8 cellular contexts compared by ENCODE assay signal in the genomic region with DNA sequence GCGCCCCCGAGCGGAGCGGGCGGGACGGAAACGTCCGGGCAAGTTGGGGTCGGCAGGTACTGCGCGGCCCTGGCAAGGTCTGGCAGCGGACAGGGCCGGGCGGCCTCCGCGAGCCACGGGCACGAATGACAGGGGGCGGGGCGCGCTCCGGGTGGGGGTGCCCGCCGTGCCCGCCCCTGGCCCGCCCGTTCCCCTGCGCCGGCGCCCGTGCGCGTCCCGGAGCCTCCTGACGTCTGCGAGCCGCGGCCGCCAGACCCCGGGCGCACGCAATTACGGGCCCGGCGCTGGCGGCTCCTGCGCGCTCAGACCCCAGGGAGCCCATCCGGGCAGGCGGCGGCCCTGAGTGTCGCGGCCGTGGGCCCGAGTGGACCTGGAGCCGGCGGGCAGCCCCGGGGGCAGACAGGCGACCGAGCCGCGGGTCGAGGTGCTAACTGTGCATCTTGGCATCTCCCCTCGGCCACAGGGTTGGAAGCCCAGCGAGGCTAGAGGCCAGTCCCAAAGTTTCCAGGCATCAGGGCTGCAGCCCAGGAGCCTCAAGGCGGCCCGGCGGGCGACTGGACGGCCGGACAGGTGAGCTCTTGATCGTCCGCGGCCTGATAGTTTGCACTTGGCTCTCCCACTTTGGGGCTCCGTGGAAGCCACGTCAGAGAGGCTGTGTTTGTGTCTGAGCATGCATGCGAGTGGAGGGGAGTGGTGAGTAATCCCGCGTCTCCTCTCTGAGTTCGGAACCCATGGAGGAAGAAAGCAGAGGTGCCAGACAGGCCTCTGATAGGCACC. TPM values are rescaled to one million over a fixed set of nuclear protein-coding genes. Genes with fewer than 3 reads are reported as not detected.
A peak's percentile ranks its signal among the peaks of the same experiment; 100 is the strongest.
DNase-seq lines count a peak whose midpoint lies in the region; ATAC-seq and TF ChIP-seq lines count a peak whose summit lies in the region.

No MANE protein-coding gene starts in this region.

- H3K4me3 Mint-ChIP-seq in IgD-negative memory B cell, result peak overlapping the region; percentile 81 to 92 (median 82)

- H3K79me2 ChIP-seq in parathyroid adenoma, result peaks cover 2% of the 10 kb centered on the region

- peaks cover under 1% of the 10 kb centered on the region for H3K36me3 Mint-ChIP-seq in IgD-negative memory B cell

- H3K4me2 ChIP-seq in parathyroid adenoma (ENCODE audit: low read length), result peak overlapping the region; percentile 89

- H3K9me3 ChIP-seq in parathyroid adenoma (ENCODE audit: control insufficient read depth, low read length), result no peaks in the 10 kb centered on the region

- H3K9ac ChIP-seq in parathyroid adenoma, result no peak overlapping the region

- no peak for TF ChIP-seq CTCF in parathyroid adenoma (IDR thresholded peaks at IDR 0.05)

- peak overlapping the region; percentile 100 for H3K4me3 ChIP-seq in parathyroid adenoma (ENCODE audit: low read depth, low read length)

- DNase-seq in ELR (ENCODE audit: low read depth) (peak; percentile 45), glomerular visceral epithelial cell (ENCODE audit: extremely low spot score) (peak; percentile 39), NCI-H2029 treated with DMSO at 0.1 percent for 48 hours (lab: John Stamatoyannopoulos, UW) (no peak)
- DNase-seq in activated naive CD4-positive, alpha-beta T cell treated with Interleukin-2 at 50 U/mL for 16 hours, result peak; percentile 40
- DNase-seq in effector CD4-positive, alpha-beta T cell, result no peak

- peak overlapping the region; percentile 58 for H2AFZ ChIP-seq in parathyroid adenoma

- H3K27ac Mint-ChIP-seq in IgD-negative memory B cell, result peak overlapping the region in 1 of 3 donors; percentile 94

- no peaks in the 10 kb centered on the region for H3K4me1 ChIP-seq in parathyroid adenoma

- H3K9me3 Mint-ChIP-seq in IgD-negative memory B cell, result no peaks in the 10 kb centered on the region

- no peaks in the 10 kb centered on the region for H3K36me3 ChIP-seq in parathyroid adenoma (ENCODE audit: control insufficient read depth, insufficient read depth, low read length)

- ATAC-seq in GM21447 (IDR thresholded peaks at IDR 0.05; ENCODE audit: unreplicated experiment), result peak; percentile 21

- H3K4me1 Mint-ChIP-seq in IgD-negative memory B cell, result peaks cover 7 to 16% (median 15%) of the 10 kb centered on the region in 3 donors

- no peaks in the 10 kb centered on the region for H3K27me3 Mint-ChIP-seq in IgD-negative memory B cell

- H3K27ac ChIP-seq in parathyroid adenoma, result peak overlapping the region; percentile 99

- no peaks in the 10 kb centered on the region for H3K27me3 ChIP-seq in parathyroid adenoma (ENCODE audit: control insufficient read depth, insufficient read depth, low read length)

RNA-seq across cellular contexts. Expression of a gene that starts 0.9 kb away (rescaled TPM):
- polyA plus RNA-seq in IgD-negative memory B cell, result 22.4 TPM

RNA-seq across cellular contexts. Expression of a gene that starts 15.7 kb away (rescaled TPM):
- polyA plus RNA-seq in IgD-negative memory B cell, result 0.93 TPM

RNA-seq across cellular contexts. Expression of a gene that starts 16.3 kb away (rescaled TPM):
- not detected for polyA plus RNA-seq in IgD-negative memory B cell

RNA-seq across cellular contexts. Expression of a gene that starts 41.6 kb away (rescaled TPM):
- 176 TPM for polyA plus RNA-seq in IgD-negative memory B cell

RNA-seq across cellular contexts. Expression of a gene that starts 42.6 kb away (rescaled TPM):
- polyA plus RNA-seq in IgD-negative memory B cell, result 19.9 TPM

Comparison
In these comparisons a context has a peak if more than half of its experiments do, and no peak if none do; other contexts are left out.
1. DNase-seq: peak in ELR (single experiment), activated naive CD4-positive, alpha-beta T cell treated with Interleukin-2 at 50 U/mL for 16 hours (single experiment) and glomerular visceral epithelial cell (single experiment); none in NCI-H2029 treated with DMSO at 0.1 percent for 48 hours (single experiment) and effector CD4-positive, alpha-beta T cell (single experiment).